Comparison of ENCODE assay signal across 10 cellular contexts in the genomic region with DNA sequence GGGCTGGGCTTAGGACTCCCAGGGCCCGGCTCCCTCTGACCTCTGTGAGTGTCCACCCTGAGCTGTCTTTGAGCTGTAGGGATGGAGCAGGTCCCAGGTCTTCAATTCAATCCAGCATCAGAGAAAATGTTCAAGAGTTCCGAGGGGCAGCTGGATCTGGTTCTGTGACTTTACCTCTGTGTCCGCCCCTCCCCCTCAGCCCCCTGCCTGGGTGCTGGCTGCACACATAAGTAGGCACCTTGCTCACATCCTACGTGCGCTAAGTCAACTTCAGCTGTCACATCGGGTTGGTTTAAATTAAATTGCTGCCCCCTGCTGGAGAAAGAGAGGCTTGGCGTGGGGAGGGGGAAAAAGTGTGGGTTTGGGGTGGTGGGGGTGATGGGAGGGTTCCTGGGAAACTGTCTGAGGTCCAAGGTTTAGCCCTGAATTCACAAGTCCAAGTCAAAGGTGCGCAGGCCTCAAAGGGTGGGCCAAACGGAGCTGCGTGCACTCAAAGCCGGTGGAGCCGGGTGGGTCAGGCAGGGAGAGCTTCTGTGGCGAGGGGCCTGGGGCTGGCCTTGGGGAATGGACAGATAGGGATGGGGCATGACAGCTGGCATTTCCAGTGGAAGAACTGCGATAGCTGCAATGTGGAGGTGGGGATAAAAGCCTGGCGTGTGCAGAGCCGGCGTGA. TPM values are rescaled to one million over a fixed set of nuclear protein-coding genes. Genes with fewer than 3 reads are reported as not detected.
DNase-seq lines count a peak whose midpoint lies in the region; ATAC-seq and TF ChIP-seq lines count a peak whose summit lies in the region.
"Had no signal": no experiment of that assay in that cellular context is flagged by ENCODE, and none has a peak within 500 bp of the region (broad histone marks: within the 10 kb centered on the region; RNA-seq: fewer than 3 reads in every experiment).

No MANE protein-coding gene starts in this region.

- no peak for TF ChIP-seq EP300 in upper lobe of left lung (IDR thresholded peaks at IDR 0.05)

- H3K9me3 ChIP-seq in upper lobe of left lung = no peaks in the 10 kb centered on the region

- peak; percentile 17 for DNase-seq in stimulated activated CD4-positive, alpha-beta T cell treated with anti-CD3 and anti-CD28 coated beads, Interleukin-4, amount 100 ng/mL, for 24 hours
- DNase-seq in stimulated activated CD4-positive, alpha-beta T cell treated with anti-CD3 and anti-CD28 coated beads, Interleukin-4, amount 100 ng/mL, for 4 hours = no peak
- DNase-seq in SK-N-DZ (ENCODE audit: low spot score) (peak; percentile 35), iPS-NIHi11 (ENCODE audit: low spot score) (peak; percentile 58), upper lobe of left lung (no peak), NCI-H2029 treated with DMSO at 0.1 percent for 48 hours (lab: John Stamatoyannopoulos, UW) (no peak)
- DNase-seq: effector CD4-positive, alpha-beta T cell had no signal

- H3K4me3 ChIP-seq in upper lobe of left lung = no peak overlapping the region

- no peaks in the 10 kb centered on the region for H3K36me3 ChIP-seq in upper lobe of left lung

- peaks cover 0 to 6% (median 0%) of the 10 kb centered on the region in 4 donors for H3K4me1 ChIP-seq in upper lobe of left lung

- TF ChIP-seq CTCF in upper lobe of left lung (IDR thresholded peaks at IDR 0.05) = peak in 5 of 6 experiments; percentile 5 to 42 (median 28)

- peaks cover 0 to 3% (median 0%) of the 10 kb centered on the region in 4 donors for H3K27me3 ChIP-seq in upper lobe of left lung

- TF ChIP-seq POLR2A in upper lobe of left lung (IDR thresholded peaks at IDR 0.05) = no peak

- no peak overlapping the region for H3K27ac ChIP-seq in upper lobe of left lung

- 54 to 68% methylated on average over 15 to 17 of the region's 17 CpGs for WGBS in upper lobe of left lung, 2 donors

- no peak for ATAC-seq in upper lobe of left lung (ENCODE audit: low FRiP score in 2 of 2)
- no peak for ATAC-seq in HG03378 (IDR thresholded peaks at IDR 0.05; ENCODE audit: unreplicated experiment)
- ATAC-seq in GM21619 (IDR thresholded peaks at IDR 0.05; ENCODE audit: unreplicated experiment) = no peak

RNA-seq across cellular contexts. Expression of gene WFDC5, which starts 3.0 kb away (rescaled TPM):
- not detected in 2 replicates for polyA plus RNA-seq in SK-N-DZ (2014; cell fraction: cytosol; rRNA removed)
- not detected in 2 replicates for polyA plus RNA-seq in SK-N-DZ (2014; cell fraction: nucleus; rRNA removed)
- 1 to 10 TPM in 1 of 6 donors, under 1 TPM in 1, not detected in 4; 0.57 to 2.0 TPM for total RNA-seq in upper lobe of left lung
- total RNA-seq: T-helper 2 cell treated with Interferon-gamma antibody and Interleukin-4, amounts not matched to agents 100 ng/mL and 5 ng/mL, for 36 hours had no signal

RNA-seq across cellular contexts. Expression of gene KCNS1, which starts 11.0 kb away (rescaled TPM):
- 0.05 TPM in 1 of 2 replicates, not detected in the other for polyA plus RNA-seq in SK-N-DZ (2014; cell fraction: cytosol; rRNA removed)
- 0.04 TPM in 1 of 2 replicates, not detected in the other for polyA plus RNA-seq in SK-N-DZ (2014; cell fraction: nucleus; rRNA removed)
- 1 to 10 TPM in 5 of 6 donors, under 1 TPM in 1; 0.69 to 4.7 (median 2.6) TPM for total RNA-seq in upper lobe of left lung

RNA-seq across cellular contexts. Expression of gene WFDC12, which starts 12.3 kb away (rescaled TPM):
- polyA plus RNA-seq in SK-N-DZ (2014; cell fraction: cytosol; rRNA removed) = not detected in 2 replicates
- not detected in 2 replicates for polyA plus RNA-seq in SK-N-DZ (2014; cell fraction: nucleus; rRNA removed)
- total RNA-seq in upper lobe of left lung = 1 to 10 TPM in 4 of 6 donors, under 1 TPM in 1, not detected in 1; 0.67 to 7.1 (median 5.0) TPM
- total RNA-seq: T-helper 2 cell treated with Interferon-gamma antibody and Interleukin-4, amounts not matched to agents 100 ng/mL and 5 ng/mL, for 36 hours had no signal

Comparison
In these comparisons a context has a peak if more than half of its experiments do, and no peak if none do; other contexts are left out.
1. DNase-seq: peak in stimulated activated CD4-positive, alpha-beta T cell treated with anti-CD3 and anti-CD28 coated beads, Interleukin-4, amount 100 ng/mL, for 24 hours (single experiment), SK-N-DZ (single experiment) and iPS-NIHi11 (single experiment); none in stimulated activated CD4-positive, alpha-beta T cell treated with anti-CD3 and anti-CD28 coated beads, Interleukin-4, amount 100 ng/mL, for 4 hours (0 of 2), upper lobe of left lung (0 of 2) and NCI-H2029 treated with DMSO at 0.1 percent for 48 hours (single experiment).